In genomic region chr3:45657853-45658252, GRCh38 we compare ENCODE assay signal across 1 cellular context.
A peak's percentile ranks its signal among the peaks of the same experiment; 100 is the strongest.
TF ChIP-seq lines count a peak whose summit lies in the region.

No MANE protein-coding gene starts in this region.

TF ChIP-seq in GM12878, 131 proteins besides CTCF, POLR2A, EP300 and RAD21 (continued from another document):
- TF ChIP-seq MAX (IDR thresholded peaks at IDR 0.05; ENCODE audit: low read depth, low read length) (no peak), RAD51 (IDR thresholded peaks at IDR 0.05) (peak; percentile 91), CBX5 (IDR thresholded peaks at IDR 0.05; ENCODE audit: low read depth) (no peak), ELK1 (IDR thresholded peaks at IDR 0.05; ENCODE audit: low read depth, low read length) (no peak), MEF2B (IDR thresholded peaks at IDR 0.05; ENCODE audit: partially characterized antibody, poor library complexity, severe bottlenecking) (peak; percentile 93), ZNF207 (IDR thresholded peaks at IDR 0.05; ENCODE audit: borderline replicate concordance) (no peak), YY1 (IDR thresholded peaks at IDR 0.05; ENCODE audit: low read depth, low read length) (no peak), CREM (IDR thresholded peaks at IDR 0.05; ENCODE audit: low read depth) (peak; percentile 64), SREBF1 (IDR thresholded peaks at IDR 0.05; ENCODE audit: low read length) (no peak), GATAD2B (conservative IDR thresholded peaks at IDR 0.05; ENCODE audit: low read depth) (no peak), SIN3A (IDR thresholded peaks at IDR 0.05; ENCODE audit: low read depth, low read length) (no peak), CREB1 (IDR thresholded peaks at IDR 0.05; ENCODE audit: low read depth) (peak; percentile 68), IKZF2 (IDR thresholded peaks at IDR 0.05) (peak; percentile 78 to 87), ASH2L (IDR thresholded peaks at IDR 0.05; ENCODE audit: borderline replicate concordance, low read depth) (no peak), MYB (IDR thresholded peaks at IDR 0.05; ENCODE audit: borderline replicate concordance, low read depth, low read length) (no peak), EZH2 (IDR thresholded peaks at IDR 0.05; ENCODE audit: borderline replicate concordance, control insufficient read depth, low read depth, low read length) (no peak), NFIC (IDR thresholded peaks at IDR 0.05; ENCODE audit: low read depth, low read length) (peak; percentile 83), CHD4 (IDR thresholded peaks at IDR 0.05) (no peak), CEBPB (IDR thresholded peaks at IDR 0.05; ENCODE audit: borderline replicate concordance in 1 of 2, low read depth in 2 of 2, low read length in 2 of 2) (no peak), CBX3 (IDR thresholded peaks at IDR 0.05; ENCODE audit: borderline replicate concordance, low read depth) (no peak), ZNF217 (IDR thresholded peaks at IDR 0.05) (no peak; the same call in 1 of the 2 replicates), MLLT1 (IDR thresholded peaks at IDR 0.05) (no peak), TBL1XR1 (IDR thresholded peaks at IDR 0.05; ENCODE audit: low read depth, low read length) (peak; percentile 98)
TF ChIP-seq in GM12878: peak in this region for 31.
